Comparison of ENCODE assay signal across 8 cellular contexts in genomic region chr20:43914697-43915208, GRCh38. TPM values are rescaled to one million over a fixed set of nuclear protein-coding genes. Genes with fewer than 3 reads are reported as not detected.
DNase-seq lines count a peak whose midpoint lies in the region; ATAC-seq, FAIRE-seq and TF ChIP-seq lines count a peak whose summit lies in the region.

Gene TOX2 (plus strand): TSS chr20:43914852. CDS start chr20:43914892, 40 bp downstream.

- peak within 1 kb of the TSS in 4 of 5 experiments; percentile 51 to 87 (median 78) for H3K27ac Mint-ChIP-seq in brain

- peaks cover 0 to 5% of the 10 kb centered on the region in 2 donors for H3K4me1 ChIP-seq in kidney (ENCODE audit: control insufficient read depth in 1 of 2, insufficient read depth in 1 of 2, low read depth in 1 of 2, low read length in 2 of 2)

- peak within 1 kb of the TSS; percentile 85 to 95 (median 88) for H3K4me3 Mint-ChIP-seq in brain

- H3K4me1 Mint-ChIP-seq in brain, result peaks cover 26% of the 10 kb centered on the region

- no peaks in the 10 kb centered on the region for H3K36me3 Mint-ChIP-seq in brain

- H3K9me3 ChIP-seq in kidney (ENCODE audit: control insufficient read depth in 1 of 2, low read length in 2 of 2), result peaks cover 3 to 8% of the 10 kb centered on the region in 2 donors

- no peak within 1 kb of the TSS for H3K9ac ChIP-seq in kidney (ENCODE audit: low read length in 2 of 2)

- no peak within 1 kb of the TSS for H3K27ac ChIP-seq in kidney (ENCODE audit: low read depth in 2 of 2, low read length in 2 of 2)

- H3K36me3 ChIP-seq in kidney (ENCODE audit: control insufficient read depth in 1 of 2, insufficient read depth in 2 of 2, low read length in 2 of 2), result no peaks in the 10 kb centered on the region

- intact Hi-C loops in kidney (cut with DNase I), result no loop called here

- H3K27me3 Mint-ChIP-seq in brain, result peaks cover 35% of the 10 kb centered on the region

- H3K4me3 ChIP-seq in kidney (ENCODE audit: low read length in 2 of 2), result peak within 1 kb of the TSS; percentile 45 to 53

- DNase-seq in NCI-H748 (lab: John Stamatoyannopoulos, UW; ENCODE audit: unreplicated experiment) (peak; percentile 55), NCI-H748 treated with DMSO at 0.1 percent for 48 hours (lab: John Stamatoyannopoulos, UW) (no peak), T-helper 1 cell (peak in 4 of 5 donors; percentile 22 to 57 (median 40)), kidney (no peak), KG1 (lab: John Stamatoyannopoulos, UW) (no peak)
- DNase-seq in stimulated activated naive CD4-positive, alpha-beta T cell (lab: John Stamatoyannopoulos, UW), result peak in 5 of 6 experiments; percentile 28 to 58 (median 46)

- peak; percentile 43 for ATAC-seq in HG03520 (IDR thresholded peaks at IDR 0.05; ENCODE audit: unreplicated experiment)

- H3K9me3 Mint-ChIP-seq in brain, result peaks cover 27 to 49% (median 32%) of the 10 kb centered on the region in 5 experiments

- no peak for TF ChIP-seq CTCF in brain (conservative IDR thresholded peaks at IDR 0.05)
- no peak for TF ChIP-seq CTCF in kidney (IDR thresholded peaks at IDR 0.05; ENCODE audit: borderline replicate concordance, extremely low read depth, insufficient read depth)

- FAIRE-seq in kidney (lab: Jason Lieb, UNC), result no peak

RNA-seq across cellular contexts. Expression of gene TOX2, which starts in this region (rescaled TPM):
- polyA plus RNA-seq in brain (ENCODE audit: insufficient read depth, low read depth, low replicate concordance) (39.5 TPM), kidney (ENCODE audit: insufficient read depth, low read depth, low replicate concordance) (4.7 TPM)
- total RNA-seq in kidney, result 5.9 TPM

Comparison
In these comparisons a context has a peak if more than half of its experiments do, and no peak if none do; other contexts are left out.
1. DNase-seq: peak in NCI-H748 (single experiment), T-helper 1 cell (4 of 5) and stimulated activated naive CD4-positive, alpha-beta T cell (5 of 6); none in NCI-H748 treated with DMSO at 0.1 percent for 48 hours (single experiment), kidney (single experiment) and KG1 (single experiment).